In genomic region chr9:35079041-35079425, GRCh38 we compare ENCODE assay signal across 8 cellular contexts. TPM values are rescaled to one million over a fixed set of nuclear protein-coding genes. Genes with fewer than 3 reads are reported as not detected.
A peak's percentile ranks its signal among the peaks of the same experiment; 100 is the strongest.
DNase-seq lines count a peak whose midpoint lies in the region; ATAC-seq, FAIRE-seq and TF ChIP-seq lines count a peak whose summit lies in the region.

No MANE protein-coding gene starts in this region.

- H4K20me1 ChIP-seq in KMS-11 (ENCODE audit: insufficient read depth) (no peaks in the 10 kb centered on the region), GM12878 (ENCODE audit: control insufficient read depth, insufficient read depth) (no peaks in the 10 kb centered on the region)

- RAD21 ChIA-PET in GM12878 (lab: Charles Lee; ENCODE audit: unreplicated experiment) = interaction anchor here (1.1 to 2.0 kb wide), 3 partner anchors 36 to 655 kb away, joined by 4 to 8 read pairs (median 8); partner anchors contain the start of gene ATOSB

- H3K4me2 ChIP-seq in KMS-11 (peak overlapping the region; percentile 95), GM12878 (ENCODE audit: control insufficient read depth, insufficient read depth) (peak overlapping the region; percentile 97)

- no peak for TF ChIP-seq POLR2A in GM12878 (IDR thresholded peaks at IDR 0.05; ENCODE audit: low read depth, low read length)

- peaks cover 28% of the 10 kb centered on the region; the same call in 1 of the 2 replicates for H3K79me2 ChIP-seq in KMS-11 (ENCODE audit: insufficient read depth, low read depth)
- peaks cover 19% of the 10 kb centered on the region for H3K79me2 ChIP-seq in GM12878 (ENCODE audit: control insufficient read depth, insufficient read depth, low read length)

- WGBS in GM12878 (ENCODE audit: insufficient coverage, insufficient replicate concordance, low lambda C conversion rate, missing lambda C conversion rate) = 2% methylated on average over 10 of the region's 10 CpGs

- H3K4me1 ChIP-seq in KMS-11 (ENCODE audit: low read depth, poor library complexity, severe bottlenecking) (peaks cover 8% of the 10 kb centered on the region), GM12878 (ENCODE audit: control insufficient read depth, insufficient read depth, low read length) (peaks cover 6% of the 10 kb centered on the region; the same call in 1 of the 2 replicates), mucosa of descending colon (ENCODE audit: low read depth) (peaks cover 10% of the 10 kb centered on the region)

- TF ChIP-seq CTCF in KMS-11 (conservative IDR thresholded peaks at IDR 0.05; ENCODE audit: low read depth, low read length) (no peak), GM12878 (IDR thresholded peaks at IDR 0.05 in 2 of 3, conservative IDR thresholded peaks at IDR 0.05 in 1 of 3; ENCODE audit: control insufficient read depth in 2 of 3, extremely low read depth in 1 of 3, insufficient read depth in 1 of 3, low read depth in 3 of 3, low read length in 3 of 3) (no peak), mucosa of descending colon (IDR thresholded peaks at IDR 0.05) (no peak)

- SMC1A ChIA-PET in GM12878 (lab: Charles Lee; ENCODE audit: uncharacterized antibody, unreplicated experiment) = interaction anchor here (1.0 to 3.4 kb wide), 5 partner anchors 7 to 35 kb away, joined by 3 to 19 read pairs (median 3); partner anchors contain the start of gene VCP

- H3K9me3 ChIP-seq in GM12878 (replicated peaks; ENCODE audit: control insufficient read depth, insufficient read depth, low read length) (no peaks in the 10 kb centered on the region), mucosa of descending colon (no peaks in the 10 kb centered on the region)

- H3K9ac ChIP-seq in KMS-11 = peak overlapping the region; percentile 64; the same call in 1 of the 2 replicates
- peak overlapping the region; percentile 95 for H3K9ac ChIP-seq in GM12878 (ENCODE audit: control insufficient read depth, insufficient read depth, low read length)

- in situ Hi-C loops in GM12878 (cut with MboI) = no loop called here

- CTCF ChIA-PET in GM12878 (lab: Yijun Ruan, JAX) = interaction anchor here (0.9 to 5.0 kb wide), 6 partner anchors 7 to 88 kb away, joined by 3 to 44 read pairs (median 3); partner anchors contain the start of gene PIGO

- DNase-seq in D341Med (ENCODE audit: low spot score) (peak; percentile 45), GM12878 (ENCODE audit: low read depth, low spot score) (no peak), mucosa of descending colon (no peak), superior temporal gyrus (ENCODE audit: extremely low spot score) (no peak), iPS-NIHi11 (ENCODE audit: low spot score) (no peak)
- no peak for DNase-seq in stimulated activated naive CD4-positive, alpha-beta T cell treated with Interleukin-2 at 50 U/mL for 16 hours (lab: John Stamatoyannopoulos, UW)

- no peak for FAIRE-seq in GM12878 (lab: Jason Lieb, UNC)

- intact Hi-C loops in GM12878 (cut with micrococcal nuclease; ENCODE audit: unreplicated experiment) (loop anchor here (2.0 to 10.0 kb wide), 2 partner anchors 24 to 646 kb away; partner anchors contain the start of gene STOML2), mucosa of descending colon (cut with DNase I, micrococcal nuclease) (no loop called here)

- POLR2A ChIA-PET in GM12878 (lab: Charles Lee) = interaction anchor here (1.2 to 3.8 kb wide), 7 partner anchors 7 to 35 kb away, joined by 4 to 35 read pairs (median 9); partner anchors contain the start of genes PIGO, STOML2 and VCP

- H3K4me3 ChIP-seq in KMS-11 (IDR thresholded peaks at IDR 0.05; ENCODE audit: insufficient read depth, low read depth, low read length) = no peak overlapping the region
- H3K4me3 ChIP-seq in GM12878 = peak overlapping the region; percentile 90
- peak overlapping the region; percentile 40 for H3K4me3 ChIP-seq in mucosa of descending colon

- no peaks in the 10 kb centered on the region for H3K27me3 ChIP-seq in KMS-11 (ENCODE audit: insufficient read depth, low read depth)
- no peaks in the 10 kb centered on the region for H3K27me3 ChIP-seq in GM12878 (replicated peaks in 1 of 2; ENCODE audit: control insufficient read depth in 2 of 2, insufficient read depth in 2 of 2, low read length in 1 of 2)

- no peaks in the 10 kb centered on the region; the same call in 1 of the 2 replicates for H3K36me3 ChIP-seq in KMS-11 (ENCODE audit: insufficient read depth)
- H3K36me3 ChIP-seq in GM12878 (ENCODE audit: control insufficient read depth in 2 of 2, insufficient read depth in 2 of 2, low read length in 1 of 2) = peaks cover 0 to 7% of the 10 kb centered on the region in 2 experiments; a peak in 3 of 4 replicates
- H3K36me3 ChIP-seq in mucosa of descending colon (ENCODE audit: low read depth) = no peaks in the 10 kb centered on the region

- H2AFZ ChIP-seq in KMS-11 (ENCODE audit: low read depth) (peak overlapping the region; percentile 92), GM12878 (ENCODE audit: control insufficient read depth, low read depth, low read length) (peak overlapping the region; percentile 89)

- TF ChIP-seq RAD21 in GM12878 (IDR thresholded peaks at IDR 0.05; ENCODE audit: insufficient read depth, low read depth, low read length) = no peak

- H3K27ac ChIP-seq in KMS-11 = peak overlapping the region; percentile 53; the same call in 1 of the 2 replicates
- H3K27ac ChIP-seq in GM12878 (ENCODE audit: control insufficient read depth, insufficient read depth) = peak overlapping the region; percentile 88

- no peak for TF ChIP-seq EP300 in GM12878 (IDR thresholded peaks at IDR 0.05; ENCODE audit: borderline replicate concordance in 1 of 2, control insufficient read depth in 1 of 2, low read depth in 2 of 2, low read length in 2 of 2)

- peak; percentile 10 for ATAC-seq in GM12878
- ATAC-seq in mucosa of descending colon = peak; percentile 6
- no peak for ATAC-seq in HG03135 (IDR thresholded peaks at IDR 0.05; ENCODE audit: unreplicated experiment)

- TSS peak; percentile 55 for BruUV-seq in GM12878 (replicated peaks; lab: Mats Ljungman, UMichigan)

RNA-seq across cellular contexts. Expression of gene FANCG, which starts 0.7 kb away (rescaled TPM):
- 62.9 and 69.6 TPM in 2 replicates for total RNA-seq in GM12878 (2013; cell fraction: nucleolus; rRNA removed)
- total RNA-seq in GM12878 (2014; rRNA removed) (45.0 and 45.9 TPM in 2 replicates), GM12878 (2014; rRNA removed; fragmentation: Illumina TruSeq; extraction: Trizol) (39.5 TPM in 2 replicates), GM12878 (2021) (59.0 and 66.5 TPM in 2 replicates), mucosa of descending colon (10 to 100 TPM; 19.0 to 22.7 (median 20.7) TPM)
- polyA plus RNA-seq in GM12878 (2011; ENCODE audit: low read depth) = 24.4 TPM
- polyA plus RNA-seq in GM12878 (2011; rRNA removed) (27.2 and 33.7 TPM in 2 replicates), GM12878 (2014; fragmentation: Illumina TruSeq; extraction: Trizol) (49.7 and 54.8 TPM in 2 replicates), GM12878 (2014; fragmentation: Nextera tagmentation; extraction: Ambion mirVana) (10 to 100 TPM; 16.4 to 24.2 TPM), GM12878 (2014; rRNA removed) (45.8 and 54.7 TPM in 2 replicates), GM12878 (2016; fragmentation: Nextera tagmentation; extraction: Ambion mirVana) (10 to 100 TPM; 76.9 to 78.7 TPM)
- 37.5 and 43.1 TPM in 2 replicates for polyA plus RNA-seq in GM12878 (2011; cell fraction: cytosol; rRNA removed)
- polyA plus RNA-seq in GM12878 (2011; cell fraction: nucleus; rRNA removed) = 153 and 180 TPM in 2 replicates
- polyA plus RNA-seq in GM12878 (2012) = 34.4 and 41.0 TPM in 2 replicates
- polyA minus RNA-seq in GM12878 (2011; rRNA and poly(A)+ RNA removed) = 30.6 and 40.0 TPM in 2 replicates
- polyA minus RNA-seq in GM12878 (2011; cell fraction: cytosol; rRNA and poly(A)+ RNA removed) = 15.1 and 15.5 TPM in 2 replicates
- 59.7 and 103 TPM in 2 replicates for polyA minus RNA-seq in GM12878 (2011; cell fraction: nucleus; rRNA and poly(A)+ RNA removed)

RNA-seq across cellular contexts. Expression of gene VCP, which starts 6.6 kb away (rescaled TPM):
- total RNA-seq in GM12878 (2013; cell fraction: nucleolus; rRNA removed) = 152 and 164 TPM in 2 replicates
- total RNA-seq in GM12878 (2014; rRNA removed) = 314 and 327 TPM in 2 replicates
- total RNA-seq in GM12878 (2014; rRNA removed; fragmentation: Illumina TruSeq; extraction: Trizol) = 214 and 236 TPM in 2 replicates
- total RNA-seq in GM12878 (2021) = 245 and 247 TPM in 2 replicates
- polyA plus RNA-seq in GM12878 (2011; ENCODE audit: low read depth) = 109 TPM
- 235 and 302 TPM in 2 replicates for polyA plus RNA-seq in GM12878 (2011; rRNA removed)
- 229 and 318 TPM in 2 replicates for polyA plus RNA-seq in GM12878 (2011; cell fraction: cytosol; rRNA removed)
- 222 and 297 TPM in 2 replicates for polyA plus RNA-seq in GM12878 (2011; cell fraction: nucleus; rRNA removed)
- polyA plus RNA-seq in GM12878 (2012) = 160 and 192 TPM in 2 replicates
- polyA plus RNA-seq in GM12878 (2014; fragmentation: Illumina TruSeq; extraction: Trizol) = 202 and 241 TPM in 2 replicates
- polyA plus RNA-seq in GM12878 (2014; fragmentation: Nextera tagmentation; extraction: Ambion mirVana) = 10 to 100 TPM in 1 of 2 experiments, 1 to 10 TPM in 1; 7.4 to 22.3 TPM
- 171 and 191 TPM in 2 replicates for polyA plus RNA-seq in GM12878 (2014; rRNA removed)
- 100 to 1,000 TPM; 306 to 317 TPM for polyA plus RNA-seq in GM12878 (2016; fragmentation: Nextera tagmentation; extraction: Ambion mirVana)
- polyA minus RNA-seq in GM12878 (2011; rRNA and poly(A)+ RNA removed) = 402 and 430 TPM in 2 replicates
- polyA minus RNA-seq in GM12878 (2011; cell fraction: cytosol; rRNA and poly(A)+ RNA removed) = 128 and 166 TPM in 2 replicates
- polyA minus RNA-seq in GM12878 (2011; cell fraction: nucleus; rRNA and poly(A)+ RNA removed) = 99.5 and 186 TPM in 2 replicates
- total RNA-seq in mucosa of descending colon = 100 to 1,000 TPM; 150 to 193 (median 174) TPM

RNA-seq across cellular contexts. Expression of gene PIGO, which starts 17.4 kb away (rescaled TPM):
- total RNA-seq in GM12878 (2013; cell fraction: nucleolus; rRNA removed) = 34.5 and 37.3 TPM in 2 replicates
- total RNA-seq in GM12878 (2014; rRNA removed) = 18.4 and 19.0 TPM in 2 replicates
- 7.6 and 8.2 TPM in 2 replicates for total RNA-seq in GM12878 (2014; rRNA removed; fragmentation: Illumina TruSeq; extraction: Trizol)
- total RNA-seq in GM12878 (2021) = 19.9 and 23.2 TPM in 2 replicates
- 8.0 TPM for polyA plus RNA-seq in GM12878 (2011; ENCODE audit: low read depth)
- polyA plus RNA-seq in GM12878 (2011; rRNA removed) = 11.9 and 21.2 TPM in 2 replicates
- 19.9 and 24.8 TPM in 2 replicates for polyA plus RNA-seq in GM12878 (2011; cell fraction: cytosol; rRNA removed)
- 45.1 and 49.3 TPM in 2 replicates for polyA plus RNA-seq in GM12878 (2011; cell fraction: nucleus; rRNA removed)
- 11.5 and 13.8 TPM in 2 replicates for polyA plus RNA-seq in GM12878 (2012)
- polyA plus RNA-seq in GM12878 (2014; fragmentation: Illumina TruSeq; extraction: Trizol) = 12.9 and 16.7 TPM in 2 replicates
- 10 to 100 TPM in 1 of 2 experiments, 1 to 10 TPM in 1; 8.3 to 13.1 TPM for polyA plus RNA-seq in GM12878 (2014; fragmentation: Nextera tagmentation; extraction: Ambion mirVana)
- polyA plus RNA-seq in GM12878 (2014; rRNA removed) = 16.7 and 17.8 TPM in 2 replicates
- polyA plus RNA-seq in GM12878 (2016; fragmentation: Nextera tagmentation; extraction: Ambion mirVana) = 10 to 100 TPM; 22.3 to 23.3 TPM
- 21.7 and 25.2 TPM in 2 replicates for polyA minus RNA-seq in GM12878 (2011; rRNA and poly(A)+ RNA removed)
- polyA minus RNA-seq in GM12878 (2011; cell fraction: cytosol; rRNA and poly(A)+ RNA removed) = 6.8 and 9.7 TPM in 2 replicates
- polyA minus RNA-seq in GM12878 (2011; cell fraction: nucleus; rRNA and poly(A)+ RNA removed) = 17.8 and 26.6 TPM in 2 replicates
- total RNA-seq in mucosa of descending colon = 10 to 100 TPM; 22.3 to 35.8 (median 32.9) TPM

RNA-seq across cellular contexts. Expression of gene STOML2, which starts 23.9 kb away (rescaled TPM):
- 21.3 and 29.4 TPM in 2 replicates for total RNA-seq in GM12878 (2013; cell fraction: nucleolus; rRNA removed)
- total RNA-seq in GM12878 (2014; rRNA removed) (242 and 261 TPM in 2 replicates), GM12878 (2014; rRNA removed; fragmentation: Illumina TruSeq; extraction: Trizol) (117 and 121 TPM in 2 replicates), GM12878 (2021) (209 and 210 TPM in 2 replicates), mucosa of descending colon (100 to 1,000 TPM in 2 of 3 donors, 10 to 100 TPM in 1; 96.3 to 109 (median 100) TPM)
- polyA plus RNA-seq in GM12878 (2011; ENCODE audit: low read depth) = 75.9 TPM
- polyA plus RNA-seq in GM12878 (2011; rRNA removed) (123 and 204 TPM in 2 replicates), GM12878 (2014; fragmentation: Illumina TruSeq; extraction: Trizol) (140 and 165 TPM in 2 replicates), GM12878 (2014; fragmentation: Nextera tagmentation; extraction: Ambion mirVana) (100 to 1,000 TPM; 112 to 148 TPM), GM12878 (2014; rRNA removed) (246 and 263 TPM in 2 replicates), GM12878 (2016; fragmentation: Nextera tagmentation; extraction: Ambion mirVana) (100 to 1,000 TPM; 280 to 284 TPM)
- polyA plus RNA-seq in GM12878 (2011; cell fraction: cytosol; rRNA removed) = 233 and 279 TPM in 2 replicates
- 200 and 246 TPM in 2 replicates for polyA plus RNA-seq in GM12878 (2011; cell fraction: nucleus; rRNA removed)
- 104 and 127 TPM in 2 replicates for polyA plus RNA-seq in GM12878 (2012)
- polyA minus RNA-seq in GM12878 (2011; rRNA and poly(A)+ RNA removed) = 108 and 114 TPM in 2 replicates
- polyA minus RNA-seq in GM12878 (2011; cell fraction: cytosol; rRNA and poly(A)+ RNA removed) = 30.3 and 40.3 TPM in 2 replicates
- 44.2 and 45.6 TPM in 2 replicates for polyA minus RNA-seq in GM12878 (2011; cell fraction: nucleus; rRNA and poly(A)+ RNA removed)

RNA-seq across cellular contexts. Expression of gene ATOSB, which starts 36.6 kb away (rescaled TPM):
- 8.9 and 9.9 TPM in 2 replicates for total RNA-seq in GM12878 (2013; cell fraction: nucleolus; rRNA removed)
- total RNA-seq in GM12878 (2014; rRNA removed) (2.3 and 3.6 TPM in 2 replicates), GM12878 (2014; rRNA removed; fragmentation: Illumina TruSeq; extraction: Trizol) (1.8 and 1.9 TPM in 2 replicates), GM12878 (2021) (2.2 and 3.2 TPM in 2 replicates), mucosa of descending colon (10 to 100 TPM; 32.3 to 35.0 (median 32.9) TPM)
- polyA plus RNA-seq in GM12878 (2011; ENCODE audit: low read depth) = 1.5 TPM
- polyA plus RNA-seq in GM12878 (2011; rRNA removed) (4.4 and 5.4 TPM in 2 replicates), GM12878 (2014; fragmentation: Illumina TruSeq; extraction: Trizol) (2.5 and 2.6 TPM in 2 replicates), GM12878 (2014; fragmentation: Nextera tagmentation; extraction: Ambion mirVana) (under 1 TPM; 0.60 to 0.62 TPM), GM12878 (2014; rRNA removed) (2.7 and 3.6 TPM in 2 replicates), GM12878 (2016; fragmentation: Nextera tagmentation; extraction: Ambion mirVana) (1 to 10 TPM; 1.9 to 2.5 TPM)
- polyA plus RNA-seq in GM12878 (2011; cell fraction: cytosol; rRNA removed) = 8.1 and 8.5 TPM in 2 replicates
- polyA plus RNA-seq in GM12878 (2011; cell fraction: nucleus; rRNA removed) = 14.5 and 20.7 TPM in 2 replicates
- polyA plus RNA-seq in GM12878 (2012) = 3.5 and 4.7 TPM in 2 replicates
- 4.0 and 5.5 TPM in 2 replicates for polyA minus RNA-seq in GM12878 (2011; rRNA and poly(A)+ RNA removed)
- 1.7 and 2.4 TPM in 2 replicates for polyA minus RNA-seq in GM12878 (2011; cell fraction: cytosol; rRNA and poly(A)+ RNA removed)
- 3.0 and 5.5 TPM in 2 replicates for polyA minus RNA-seq in GM12878 (2011; cell fraction: nucleus; rRNA and poly(A)+ RNA removed)
